ENCODE assay signal across 7 cellular contexts in genomic region chr12:115737895-115738294, GRCh38.
"Had no signal": no experiment of that assay in that cellular context is flagged by ENCODE, and none has a peak within 500 bp of the region (broad histone marks: within the 10 kb centered on the region; RNA-seq: fewer than 3 reads in every experiment).

No MANE protein-coding gene starts in this region.

- H3K4me1 Mint-ChIP-seq: GM23338, IgD-negative memory B cell had no signal

- H3K4me3 Mint-ChIP-seq: GM23338, IgD-negative memory B cell had no signal

- H3K9me3 Mint-ChIP-seq: GM23338 had no signal

- DNase-seq: H7, KBM-7 had no signal

- H3K36me3 ChIP-seq: HAP-1 had no signal

- H3K9me3 ChIP-seq: HAP-1 had no signal

- H2AFZ ChIP-seq: GM23338 had no signal

- H3K36me3 Mint-ChIP-seq: IgD-negative memory B cell had no signal

- H3K4me2 ChIP-seq: GM23338, KMS-11 had no signal

- H3K4me1 ChIP-seq: HAP-1 had no signal

- H3K4me3 ChIP-seq: GM23338, HAP-1 had no signal

- ATAC-seq: GM23338, HCT116 had no signal

- H3K27ac ChIP-seq: KMS-11 had no signal

- H3K9ac ChIP-seq: KMS-11 had no signal

- H3K27ac Mint-ChIP-seq: GM23338, IgD-negative memory B cell had no signal
